Comparison of ENCODE assay signal across 9 cellular contexts in the genomic region with DNA sequence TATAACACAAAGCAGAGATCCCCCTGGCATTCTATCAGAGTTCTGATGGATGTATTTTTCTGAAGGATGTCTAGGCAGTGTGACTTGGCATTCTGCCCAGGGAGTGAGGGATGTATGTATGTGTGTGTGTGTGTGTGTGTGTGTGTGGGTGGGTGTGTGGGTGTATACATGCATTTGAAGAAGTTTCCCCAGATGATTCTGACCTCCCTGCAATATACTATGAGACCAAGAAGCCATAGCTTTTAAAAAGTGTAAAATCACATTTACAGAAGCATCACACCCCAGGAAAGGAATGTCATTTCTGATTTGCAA. TPM values are rescaled to one million over a fixed set of nuclear protein-coding genes. Genes with fewer than 3 reads are reported as not detected.
A peak's percentile ranks its signal among the peaks of the same experiment; 100 is the strongest.
DNase-seq lines count a peak whose midpoint lies in the region; ATAC-seq and TF ChIP-seq lines count a peak whose summit lies in the region.
"Had no signal": no experiment of that assay in that cellular context is flagged by ENCODE, and none has a peak within 500 bp of the region (broad histone marks: within the 10 kb centered on the region; RNA-seq: fewer than 3 reads in every experiment).

No MANE protein-coding gene starts in this region.

- peaks cover 21 to 26% of the 10 kb centered on the region in 2 donors for H3K4me1 Mint-ChIP-seq in immature natural killer cell

- no peaks in the 10 kb centered on the region for H3K36me3 ChIP-seq in left ventricle myocardium inferior
- H3K36me3 ChIP-seq: heart left ventricle had no signal

- H3K9me3 ChIP-seq in left ventricle myocardium inferior (replicated peaks): peaks cover under 1% of the 10 kb centered on the region

- ATAC-seq in HG02588 (IDR thresholded peaks at IDR 0.05; ENCODE audit: unreplicated experiment) (peak; percentile 16), HG02870 (IDR thresholded peaks at IDR 0.05; ENCODE audit: unreplicated experiment) (no peak), GM19463 (IDR thresholded peaks at IDR 0.05; ENCODE audit: unreplicated experiment) (no peak)
- ATAC-seq: heart left ventricle had no signal

- H3K27ac ChIP-seq in left ventricle myocardium inferior (replicated peaks): no peak overlapping the region
- H3K27ac ChIP-seq: heart left ventricle had no signal

- DNase-seq in CD1c-positive myeloid dendritic cell (ENCODE audit: extremely low spot score): peak; percentile 70
- DNase-seq in UCSD-AML1 (lab: John Stamatoyannopoulos, UW; ENCODE audit: unreplicated experiment): peak; percentile 8
- peak in 2 of 3 donors; percentile 26 to 29 for DNase-seq in immature natural killer cell
- no peak for DNase-seq in SKM-1 (lab: John Stamatoyannopoulos, UW; ENCODE audit: unreplicated experiment)
- DNase-seq in left ventricle myocardium inferior: no peak
- DNase-seq: heart left ventricle had no signal

- H3K4me3 ChIP-seq in left ventricle myocardium inferior: no peak overlapping the region
- H3K4me3 ChIP-seq: heart left ventricle had no signal

- no peaks in the 10 kb centered on the region for H3K4me1 ChIP-seq in left ventricle myocardium inferior
- H3K4me1 ChIP-seq: heart left ventricle had no signal

- H3K36me3 Mint-ChIP-seq in immature natural killer cell: no peaks in the 10 kb centered on the region

- no peaks in the 10 kb centered on the region for H3K9me3 Mint-ChIP-seq in immature natural killer cell

- no peaks in the 10 kb centered on the region for H3K27me3 ChIP-seq in left ventricle myocardium inferior (ENCODE audit: low read depth)
- H3K27me3 ChIP-seq: heart left ventricle had no signal

- intact Hi-C loops in left ventricle myocardium inferior (cut with micrococcal nuclease): no loop called here

- H3K4me3 Mint-ChIP-seq in immature natural killer cell: peak overlapping the region in 2 of 5 donors; percentile 8 to 11

- peak overlapping the region in 1 of 6 donors; percentile 2 for H3K27ac Mint-ChIP-seq in immature natural killer cell

- TF ChIP-seq CTCF in left ventricle myocardium inferior (IDR thresholded peaks at IDR 0.05; ENCODE audit: borderline replicate concordance): no peak

- peaks cover 0 to 3% (median 0%) of the 10 kb centered on the region in 3 donors for H3K27me3 Mint-ChIP-seq in immature natural killer cell (ENCODE audit: low read depth in 3 of 3)

RNA-seq across cellular contexts. Expression of a gene that starts 59.7 kb away (rescaled TPM):
- polyA plus RNA-seq in immature natural killer cell: 100 to 1,000 TPM in 1 of 3 donors, 10 to 100 TPM in 2; 66.9 to 108 (median 90.2) TPM
- 256 TPM for total RNA-seq in left ventricle myocardium inferior

Comparison
In these comparisons a context has a peak if more than half of its experiments do, and no peak if none do; other contexts are left out.
1. DNase-seq: peak in CD1c-positive myeloid dendritic cell (single experiment), UCSD-AML1 (single experiment) and immature natural killer cell (2 of 3); none in SKM-1 (single experiment) and left ventricle myocardium inferior (single experiment).